Comparison of ENCODE assay signal across 8 cellular contexts in genomic region chr7:130010689-130011412, GRCh38. TPM values are rescaled to one million over a fixed set of nuclear protein-coding genes. Genes with fewer than 3 reads are reported as not detected.
A peak's percentile ranks its signal among the peaks of the same experiment; 100 is the strongest.
DNase-seq lines count a peak whose midpoint lies in the region; ATAC-seq and TF ChIP-seq lines count a peak whose summit lies in the region.

No MANE protein-coding gene starts in this region.

- DNase-seq in DMS153 treated with DMSO at 0.1 percent for 48 hours (lab: John Stamatoyannopoulos, UW; ENCODE audit: unreplicated experiment) (peak; percentile 53), LNCaP clone FGC (ENCODE audit: low read depth) (peak; percentile 82), RPMI8226 (peak; percentile 89), foreskin keratinocyte (peak; percentile 60 to 76), omental fat pad (ENCODE audit: low spot score) (peak; percentile 95), superior temporal gyrus (ENCODE audit: extremely low spot score) (peak; percentile 94)
- peak; percentile 71 to 88 for DNase-seq in activated T-helper 1 cell treated with anti-CD3 and anti-CD28 coated beads, Interleukin-2, amount 50 U/mL, for 16 hours (ENCODE audit: low read depth in 1 of 2, low spot score in 1 of 2)

- H3K27me3 ChIP-seq in foreskin keratinocyte: no peaks in the 10 kb centered on the region

- no peak overlapping the region for H3K4me3 ChIP-seq in LNCaP clone FGC (ENCODE audit: low read depth, low read length)

- TF ChIP-seq CTCF in LNCaP clone FGC (IDR thresholded peaks at IDR 0.05; ENCODE audit: control insufficient read depth, extremely low read depth, insufficient read depth) (peak; percentile 90), foreskin keratinocyte (conservative IDR thresholded peaks at IDR 0.05) (peak; percentile 93), omental fat pad (IDR thresholded peaks at IDR 0.05) (peak in 2 of 3 donors; percentile 63 to 82)

- ATAC-seq in GM21723 (IDR thresholded peaks at IDR 0.05; ENCODE audit: unreplicated experiment) (peak; percentile 65), foreskin keratinocyte (no peak), omental fat pad (ENCODE audit: low FRiP score) (peak; percentile 50)

- peak overlapping the region; percentile 72 for H3K27ac ChIP-seq in foreskin keratinocyte

- peaks cover 21% of the 10 kb centered on the region for H3K4me1 ChIP-seq in foreskin keratinocyte

RNA-seq across cellular contexts. Expression of gene ZC3HC1, which starts 40.3 kb away (rescaled TPM):
- 19.6 and 20.5 TPM in 2 replicates for total RNA-seq in foreskin keratinocyte
- polyA plus RNA-seq in foreskin keratinocyte: 19.4 and 21.8 TPM in 2 replicates
- 10 to 100 TPM in 1 of 4 donors, 1 to 10 TPM in 3; 6.7 to 10.0 (median 8.6) TPM for total RNA-seq in omental fat pad

RNA-seq across cellular contexts. Expression of gene UBE2H, which starts 58.1 kb away (rescaled TPM):
- total RNA-seq in foreskin keratinocyte (50.2 and 55.0 TPM in 2 replicates), omental fat pad (10 to 100 TPM; 57.2 to 92.6 (median 85.7) TPM)
- polyA plus RNA-seq in foreskin keratinocyte: 27.3 and 27.5 TPM in 2 replicates

RNA-seq across cellular contexts. Expression of gene KLHDC10, which starts 59.5 kb away (rescaled TPM):
- total RNA-seq in foreskin keratinocyte: 17.8 and 19.9 TPM in 2 replicates
- polyA plus RNA-seq in foreskin keratinocyte: 5.0 and 5.4 TPM in 2 replicates
- 10 to 100 TPM; 20.0 to 25.9 (median 23.8) TPM for total RNA-seq in omental fat pad
